ENCODE assay signal across 8 cellular contexts in genomic region chr1:27934818-27935549, GRCh38. TPM values are rescaled to one million over a fixed set of nuclear protein-coding genes. Genes with fewer than 3 reads are reported as not detected.
DNase-seq lines count a peak whose midpoint lies in the region; ATAC-seq and TF ChIP-seq lines count a peak whose summit lies in the region.

Gene SMPDL3B (plus strand): TSS chr1:27935000. CDS start chr1:27935184, 184 bp downstream.

- peak within 1 kb of the TSS; percentile 45 for H3K4me3 Mint-ChIP-seq in osteocyte (ENCODE audit: unreplicated experiment)

- H3K27ac ChIP-seq in A673 (ENCODE audit: low read depth, low read length, poor library complexity, severe bottlenecking) (no peak within 1 kb of the TSS), OCI-LY3 (ENCODE audit: low read length) (no peak within 1 kb of the TSS)

- H3K36me3 ChIP-seq in A673 (ENCODE audit: insufficient read depth, low read length, poor library complexity, severe bottlenecking) (no peaks in the 10 kb centered on the region), OCI-LY3 (replicated peaks; ENCODE audit: low read depth, low read length) (no peaks in the 10 kb centered on the region)

- H3K27me3 ChIP-seq in A673 (replicated peaks; ENCODE audit: insufficient read depth, low read depth, low read length, poor library complexity) (no peaks in the 10 kb centered on the region), OCI-LY3 (ENCODE audit: low read depth, low read length) (no peaks in the 10 kb centered on the region)

- POLR2A ChIA-PET in A673 (lab: Charles Lee; ENCODE audit: low non-redundant PET) = interaction anchor here (0.6 kb wide), 1 partner anchor 89 kb away, joined by 3 read pairs; no protein-coding TSS in a partner anchor

- no peaks in the 10 kb centered on the region for H3K9me3 Mint-ChIP-seq in osteocyte (ENCODE audit: unreplicated experiment)

- H3K36me3 Mint-ChIP-seq in osteocyte (ENCODE audit: unreplicated experiment) = no peaks in the 10 kb centered on the region

- H3K4me1 Mint-ChIP-seq in osteocyte (ENCODE audit: unreplicated experiment) = peaks cover 11% of the 10 kb centered on the region

- H3K79me2 ChIP-seq in OCI-LY3 (ENCODE audit: low read length) = no peaks in the 10 kb centered on the region

- H4K20me1 ChIP-seq in OCI-LY3 (ENCODE audit: insufficient read depth, low read length) = no peaks in the 10 kb centered on the region

- H3K4me3 ChIP-seq in A673 (ENCODE audit: low read depth, low read length, poor library complexity, severe bottlenecking) (peak within 1 kb of the TSS; percentile 30), GM12875 (ENCODE audit: low read depth, low read length) (peak within 1 kb of the TSS; percentile 21), OCI-LY3 (ENCODE audit: low read length) (peak within 1 kb of the TSS; percentile 55)

- H3K9ac ChIP-seq in OCI-LY3 (ENCODE audit: low read length) = no peak within 1 kb of the TSS

- TF ChIP-seq CTCF in A673 (conservative IDR thresholded peaks at IDR 0.05; ENCODE audit: low read depth, low read length) = no peak
- no peak for TF ChIP-seq CTCF in GM12875 (IDR thresholded peaks at IDR 0.05; ENCODE audit: borderline replicate concordance, insufficient read depth, low read depth, low read length)
- TF ChIP-seq CTCF in OCI-LY3 (IDR thresholded peaks at IDR 0.05; ENCODE audit: low read depth, low read length) = no peak
- TF ChIP-seq CTCF in osteocyte (IDR thresholded peaks at IDR 0.05) = peak; percentile 14

- peak within 1 kb of the TSS; percentile 60 for H3K4me2 ChIP-seq in OCI-LY3 (ENCODE audit: low read length)

- ATAC-seq in HG02623 (IDR thresholded peaks at IDR 0.05; ENCODE audit: unreplicated experiment) (no peak), HG03039 (IDR thresholded peaks at IDR 0.05; ENCODE audit: unreplicated experiment) (no peak)

- H3K27me3 Mint-ChIP-seq in osteocyte (ENCODE audit: unreplicated experiment) = peaks cover 31% of the 10 kb centered on the region

- H3K4me1 ChIP-seq in A673 (ENCODE audit: insufficient read depth, low read length, poor library complexity, severe bottlenecking) = peaks cover 4% of the 10 kb centered on the region
- H3K4me1 ChIP-seq in OCI-LY3 (ENCODE audit: low read length) = peaks cover 10% of the 10 kb centered on the region

- no peak for DNase-seq in A673 (ENCODE audit: low spot score)
- peak; percentile 68 for DNase-seq in ecto neural progenitor cell (ENCODE audit: low spot score)
- no peak for DNase-seq in osteocyte (ENCODE audit: extremely low spot score, unreplicated experiment)
- DNase-seq in hepatic stellate cell (ENCODE audit: low spot score) = no peak

- H3K27ac Mint-ChIP-seq in osteocyte (ENCODE audit: unreplicated experiment) = no peak within 1 kb of the TSS

- CTCF ChIA-PET in A673 (lab: Charles Lee) = no interaction called here

- H3K9me3 ChIP-seq in A673 (ENCODE audit: low read depth, low read length, poor library complexity, severe bottlenecking) (no peaks in the 10 kb centered on the region), OCI-LY3 (ENCODE audit: insufficient read depth, low read length) (no peaks in the 10 kb centered on the region)

- peak within 1 kb of the TSS; percentile 15 for H2AFZ ChIP-seq in OCI-LY3 (ENCODE audit: low read depth, low read length)

- BruUV-seq in A673 (replicated peaks; lab: Mats Ljungman, UMichigan) = no TSS peak

- intact Hi-C loops in A673 (cut with micrococcal nuclease; ENCODE audit: unreplicated experiment) = no loop called here

RNA-seq across cellular contexts. Expression of gene SMPDL3B, which starts in this region (rescaled TPM):
- total RNA-seq in A673 (2021) (0.61 and 0.62 TPM in 2 replicates), osteocyte (not detected in 2 replicates)
